19 cellular contexts compared by ENCODE assay signal in the genomic region with DNA sequence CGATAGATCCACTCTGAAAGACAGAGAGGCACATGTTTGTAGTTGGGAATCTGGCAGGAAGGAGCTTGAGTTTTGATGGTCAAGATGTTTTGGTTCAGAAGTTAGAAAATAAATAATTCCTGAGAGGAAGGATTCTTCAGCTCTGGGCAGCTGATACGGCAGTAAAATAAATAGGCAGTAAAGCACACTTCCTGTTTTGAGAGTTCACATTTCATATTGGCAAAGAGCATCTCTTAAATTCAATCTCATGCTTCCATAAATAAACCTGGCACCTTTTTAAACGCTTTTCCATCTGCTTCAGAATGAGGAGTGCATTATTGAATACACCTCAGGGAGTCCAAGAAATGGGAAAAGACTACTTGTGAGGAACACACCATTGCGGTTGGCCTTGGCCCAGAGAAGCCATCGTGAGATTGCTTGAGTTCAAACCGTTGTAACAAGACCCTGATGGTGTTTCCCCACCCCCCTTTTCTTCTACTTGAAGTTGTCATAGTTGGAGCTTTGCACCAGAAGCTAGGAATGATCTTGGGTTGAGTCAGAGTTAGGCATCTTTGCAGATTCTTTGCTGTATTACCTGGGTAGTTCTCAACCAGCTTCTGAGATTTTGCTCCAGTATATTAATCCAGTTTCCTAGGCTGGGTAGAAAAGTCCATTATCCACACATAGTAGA.
DNase-seq lines count a peak whose midpoint lies in the region; ATAC-seq, FAIRE-seq and TF ChIP-seq lines count a peak whose summit lies in the region.
"Had no signal": no experiment of that assay in that cellular context is flagged by ENCODE, and none has a peak within 500 bp of the region (broad histone marks: within the 10 kb centered on the region; RNA-seq: fewer than 3 reads in every experiment).

No MANE protein-coding gene starts in this region.

- no peak for TF ChIP-seq RAD21 in H1 (IDR thresholded peaks at IDR 0.05 in 1 of 2, conservative IDR thresholded peaks at IDR 0.05 in 1 of 2; ENCODE audit: low read depth in 2 of 2, low read length in 2 of 2)

- no peaks in the 10 kb centered on the region for H3K79me2 ChIP-seq in H1 (ENCODE audit: control insufficient read depth in 1 of 2, insufficient read depth in 2 of 2, low read length in 2 of 2)

- peak; percentile 29 for ATAC-seq in sciatic nerve
- ATAC-seq in HG03378 (IDR thresholded peaks at IDR 0.05; ENCODE audit: unreplicated experiment), result no peak
- ATAC-seq: stimulated activated effector memory CD8-positive, alpha-beta T cell treated with anti-CD3 and anti-CD28 coated beads, Interleukin-12 subunit alpha, Interleukin-12 subunit beta, amount 100 ng/mL, for 72 hours had no signal

- DNase-seq in HCEC 1CT (peak; percentile 52), NCI-H226 (peak; percentile 55), H1 (ENCODE audit: low read depth in 1 of 2, low spot score in 2 of 2) (no peak), sciatic nerve (ENCODE audit: low spot score) (peak; percentile 64), RCC 7860 (ENCODE audit: low spot score) (no peak)
- no peak for DNase-seq in activated naive CD4-positive, alpha-beta T cell treated with anti-CD3 and anti-CD28 coated beads, Interleukin-2, amount 50 U/mL, for 16 hours
- DNase-seq: activated CD8-positive, alpha-beta memory T cell treated with anti-CD3 and anti-CD28 coated beads, Interleukin-2, amount 50 U/mL, for 48 hours; caudate nucleus; kidney; NCI-H146; NCI-H526; nucleus accumbens; RPMI8226; T-helper 2 cell had no signal

- H4K20me1 ChIP-seq in H1 (replicated peaks in 1 of 2; ENCODE audit: control insufficient read depth in 1 of 2, insufficient read depth in 2 of 2, low read length in 2 of 2), result no peaks in the 10 kb centered on the region
- H4K20me1 ChIP-seq: BLaER1 had no signal

- no peak overlapping the region for H3K9ac ChIP-seq in H1 (replicated peaks in 1 of 4; ENCODE audit: extremely low read depth in 1 of 4, low read depth in 3 of 4, low read length in 3 of 4)
- H3K9ac ChIP-seq: BLaER1, KMS-11 had no signal

- CTCF ChIA-PET in H1 (lab: Charles Lee; ENCODE audit: partially characterized antibody), result interaction anchor here (0.7 to 2.2 kb wide), 16 partner anchors 10 to 1422 kb away, joined by 3 to 10 read pairs (median 4); no protein-coding TSS in a partner anchor

- H3K9me3 ChIP-seq in H1 (ENCODE audit: insufficient read depth in 2 of 2, low read depth in 1 of 2, low read length in 1 of 2), result no peaks in the 10 kb centered on the region
- H3K9me3 ChIP-seq: HAP-1 had no signal

- H2BK12ac ChIP-seq in H1 (ENCODE audit: low read depth, low read length), result no peak overlapping the region

- no peaks in the 10 kb centered on the region for H3K79me1 ChIP-seq in H1 (ENCODE audit: low read depth, low read length)

- no peak for TF ChIP-seq POLR2A in H1 (IDR thresholded peaks at IDR 0.05; ENCODE audit: control extremely low read depth in 1 of 2, low read depth in 2 of 2, low read length in 2 of 2)

- no peaks in the 10 kb centered on the region for H3K36me3 ChIP-seq in H1 (ENCODE audit: control insufficient read depth in 2 of 4, insufficient read depth in 4 of 4, low read length in 3 of 4)
- H3K36me3 ChIP-seq: BLaER1, HAP-1 had no signal

- no peak overlapping the region for H2BK20ac ChIP-seq in H1 (ENCODE audit: low read length)

- intact Hi-C loops in sciatic nerve (cut with DNase I), result no loop called here

- no peak overlapping the region for H2BK5ac ChIP-seq in H1 (ENCODE audit: low read depth, low read length)

- no peak for TF ChIP-seq EP300 in H1 (IDR thresholded peaks at IDR 0.05; ENCODE audit: borderline replicate concordance in 1 of 2, low read depth in 2 of 2, low read length in 2 of 2)

- no peak overlapping the region for H4K5ac ChIP-seq in H1 (ENCODE audit: insufficient read length, low read depth, low read length)

- H3K23ac ChIP-seq in H1 (ENCODE audit: insufficient read length), result no peak overlapping the region

- H3K56ac ChIP-seq in H1 (replicated peaks; ENCODE audit: insufficient read length, low read depth, low read length), result no peak overlapping the region

- H3K27me3 ChIP-seq in H1 (replicated peaks in 1 of 4; ENCODE audit: control insufficient read depth in 3 of 4, extremely low read depth in 1 of 4, insufficient read depth in 3 of 4, low read length in 3 of 4), result no peaks in the 10 kb centered on the region
- H3K27me3 ChIP-seq: BLaER1 had no signal

- H3K27ac ChIP-seq in H1 (ENCODE audit: low read depth, low read length), result no peak overlapping the region
- H3K27ac ChIP-seq: BLaER1, KMS-11 had no signal

- no peak overlapping the region for H3K4ac ChIP-seq in H1 (replicated peaks; ENCODE audit: insufficient read length, low read depth, low read length)

- no peak overlapping the region for H2BK120ac ChIP-seq in H1 (replicated peaks; ENCODE audit: low read depth, low read length)

- H4K91ac ChIP-seq in H1 (replicated peaks; ENCODE audit: insufficient read length, low read length), result no peak overlapping the region

- H2BK15ac ChIP-seq in H1 (ENCODE audit: low read length), result no peak overlapping the region

- H3K4me1 ChIP-seq in H1 (replicated peaks in 1 of 4; ENCODE audit: control insufficient read depth in 3 of 4, insufficient read depth in 4 of 4, low read length in 3 of 4), result no peaks in the 10 kb centered on the region
- H3K4me1 ChIP-seq: HAP-1 had no signal

- H2AFZ ChIP-seq in H1 (ENCODE audit: low read length), result 0 out of 2 replicates have a peak overlapping the region, but pooled peaks have one; percentile 20

- H3K4me2 ChIP-seq in H1 (ENCODE audit: insufficient read depth in 1 of 2, low read depth in 2 of 2, low read length in 2 of 2), result no peak overlapping the region
- H3K4me2 ChIP-seq: BLaER1, KMS-11 had no signal

- WGBS in H1 (ENCODE audit: extremely low coverage in 1 of 2, insufficient coverage in 1 of 2, insufficient read length in 1 of 2, insufficient replicate concordance in 2 of 2, low coverage in 1 of 2, low lambda C conversion rate in 2 of 2, missing lambda C conversion rate in 1 of 2), 2 experiments, result 92% methylated on average over 6 of the region's 6 CpGs; no CpG with 5 or more reads in 1 of the 2 experiments

- H3K14ac ChIP-seq in H1 (ENCODE audit: insufficient read length), result no peak overlapping the region

- H4K8ac ChIP-seq in H1 (ENCODE audit: extremely low read depth, insufficient read depth, low read length), result no peak overlapping the region

- no peak overlapping the region for H3K18ac ChIP-seq in H1 (ENCODE audit: extremely low read depth, low read length)

- no peak overlapping the region for H2AK5ac ChIP-seq in H1 (ENCODE audit: low read depth, low read length)

- H3K23me2 ChIP-seq in H1 (ENCODE audit: low read depth, low read length), result no peaks in the 10 kb centered on the region

- POLR2A ChIA-PET in H1 (lab: Charles Lee; ENCODE audit: partially characterized antibody), result no interaction called here

- H3K4me3 ChIP-seq in H1 (ENCODE audit: extremely low read depth in 1 of 4, insufficient read depth in 2 of 4, low read depth in 3 of 4, low read length in 4 of 4), result no peak overlapping the region
- H3K4me3 ChIP-seq: BLaER1, HAP-1 had no signal

- no peak for TF ChIP-seq CTCF in H1 (IDR thresholded peaks at IDR 0.05; ENCODE audit: control extremely low read depth in 1 of 3, insufficient read depth in 1 of 3, low read depth in 1 of 3, low read length in 3 of 3)

- FAIRE-seq in H1 (lab: Jason Lieb, UNC), result no peak
- no peak for FAIRE-seq in RCC 7860 (lab: Jason Lieb, UNC)

TF ChIP-seq in H1, 55 proteins besides CTCF, POLR2A, EP300 and RAD21 (continues in another document):
- TF ChIP-seq MAFK (IDR thresholded peaks at IDR 0.05; ENCODE audit: low read depth, low read length) (no peak), TEAD4 (IDR thresholded peaks at IDR 0.05; ENCODE audit: low read depth, low read length) (no peak)
- TF ChIP-seq, protein P1, sequence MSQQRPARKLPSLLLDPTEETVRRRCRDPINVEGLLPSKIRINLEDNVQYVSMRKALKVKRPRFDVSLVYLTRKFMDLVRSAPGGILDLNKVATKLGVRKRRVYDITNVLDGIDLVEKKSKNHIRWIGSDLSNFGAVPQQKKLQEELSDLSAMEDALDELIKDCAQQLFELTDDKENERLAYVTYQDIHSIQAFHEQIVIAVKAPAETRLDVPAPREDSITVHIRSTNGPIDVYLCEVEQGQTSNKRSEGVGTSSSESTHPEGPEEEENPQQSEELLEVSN (IDR thresholded peaks at IDR 0.05), result no peak

Comparison
In these comparisons a context has a peak if more than half of its experiments do, and no peak if none do; other contexts are left out.
1. DNase-seq: peak in HCEC 1CT (single experiment), NCI-H226 (single experiment) and sciatic nerve (single experiment); none in H1 (0 of 2), RCC 7860 (single experiment) and activated naive CD4-positive, alpha-beta T cell treated with anti-CD3 and anti-CD28 coated beads, Interleukin-2, amount 50 U/mL, for 16 hours (single experiment).